In the genomic region with DNA sequence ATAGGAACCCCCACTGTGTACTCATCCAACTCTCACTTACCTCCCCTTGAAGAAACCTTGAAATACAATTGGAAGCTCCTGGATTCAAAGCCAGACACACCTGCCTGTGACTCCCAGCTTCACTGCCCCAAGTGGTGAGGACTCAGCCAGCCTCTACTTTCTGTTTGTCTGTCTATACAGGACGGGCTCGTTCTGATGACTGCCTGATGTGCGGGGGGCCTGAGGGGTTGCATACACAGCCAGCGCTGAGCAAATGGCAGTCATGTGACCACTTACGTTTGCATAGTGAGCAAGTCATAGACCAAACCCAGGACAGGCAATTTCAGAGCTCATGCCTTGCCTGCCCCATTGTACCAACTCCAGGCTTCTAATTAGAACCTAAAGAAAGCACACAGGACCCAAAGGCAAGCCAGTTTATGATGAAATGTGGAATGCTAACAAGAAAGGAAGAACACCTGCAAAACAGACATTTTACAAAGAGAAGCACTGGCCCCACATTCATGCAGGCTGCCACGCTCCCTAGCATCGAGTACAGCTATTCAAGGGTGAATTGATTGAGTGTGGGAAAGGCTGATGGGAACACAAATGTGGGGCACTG, we compare ENCODE assay signal across 16 cellular contexts.
"Had no signal": no experiment of that assay in that cellular context is flagged by ENCODE, and none has a peak within 500 bp of the region (broad histone marks: within the 10 kb centered on the region; RNA-seq: fewer than 3 reads in every experiment).

No MANE protein-coding gene starts in this region.

- ATAC-seq: gastroesophageal sphincter; left lobe of liver; stimulated activated naive CD8-positive, alpha-beta T cell treated with anti-CD3 and anti-CD28 coated beads, Interleukin-15, amount 100 ng/mL, for 72 hours had no signal

- H3K27me3 ChIP-seq: gastroesophageal sphincter, neural progenitor cell had no signal

- H3K9me3 ChIP-seq: gastroesophageal sphincter, pancreas had no signal

- H3K4me1 Mint-ChIP-seq: stimulated activated naive CD8-positive, alpha-beta T cell treated with anti-CD3 and anti-CD28 coated beads, Interleukin-15, amount 100 ng/mL, for 72 hours had no signal

- H3K9me3 Mint-ChIP-seq: stimulated activated naive CD8-positive, alpha-beta T cell treated with anti-CD3 and anti-CD28 coated beads, Interleukin-15, amount 100 ng/mL, for 72 hours; T-helper 2 cell treated with Interferon-gamma antibody and Interleukin-4, amounts not matched to agents 5 μg/mL and 100 μg/mL, for 36 hours had no signal

- H3K4me2 ChIP-seq: neural progenitor cell had no signal

- H3K27ac Mint-ChIP-seq: activated naive CD8-positive, alpha-beta T cell; neural progenitor cell; stimulated activated naive CD8-positive, alpha-beta T cell treated with anti-CD3 and anti-CD28 coated beads, Interleukin-15, amount 100 ng/mL, for 72 hours; T-helper 2 cell treated with Interferon-gamma antibody and Interleukin-4, amounts not matched to agents 5 μg/mL and 100 μg/mL, for 36 hours; type B pancreatic cell had no signal

- DNase-seq: activated CD4-positive, alpha-beta T cell treated with anti-CD3 and anti-CD28 coated beads, Interleukin-2, amount 50 U/mL, for 1 hour; activated CD4-positive, CD25-positive, alpha-beta regulatory T cell; activated CD8-positive, alpha-beta memory T cell treated with anti-CD3 and anti-CD28 coated beads for 24 hours; activated gamma-delta T cell treated with Interleukin-2 at 50 U/mL for 16 hours; amniotic stem cell; islet precursor cell; midbrain; pancreas; stimulated activated CD4-positive, alpha-beta T cell treated with anti-CD3 and anti-CD28 coated beads, Interleukin-1b, Interleukin-23, amount 100 ng/mL, for 48 hours; stimulated activated naive CD8-positive, alpha-beta T cell treated with anti-CD3 and anti-CD28 coated beads, Interleukin-15, amount 100 ng/mL, for 72 hours had no signal

- H2AFZ ChIP-seq: neural progenitor cell had no signal

- H3K27ac ChIP-seq: gastroesophageal sphincter, neural progenitor cell, pancreas had no signal

- H3K4me1 ChIP-seq: gastroesophageal sphincter, pancreas had no signal

- H3K4me3 Mint-ChIP-seq: activated naive CD8-positive, alpha-beta T cell; neural progenitor cell; stimulated activated naive CD8-positive, alpha-beta T cell treated with anti-CD3 and anti-CD28 coated beads, Interleukin-15, amount 100 ng/mL, for 72 hours; T-helper 2 cell treated with Interferon-gamma antibody and Interleukin-4, amounts not matched to agents 5 μg/mL and 100 μg/mL, for 36 hours; type B pancreatic cell had no signal

- H3K36me3 Mint-ChIP-seq: activated naive CD8-positive, alpha-beta T cell; neural progenitor cell; type B pancreatic cell had no signal

- H3K4me3 ChIP-seq: gastroesophageal sphincter, neural progenitor cell, pancreas had no signal

- H3K36me3 ChIP-seq: gastroesophageal sphincter, neural progenitor cell, pancreas had no signal
